Comparison of ENCODE assay signal across 33 cellular contexts in genomic region chr6:37946021-37946420, GRCh38.
DNase-seq lines count a peak whose midpoint lies in the region; ATAC-seq and TF ChIP-seq lines count a peak whose summit lies in the region.
"Had no signal": no experiment of that assay in that cellular context is flagged by ENCODE, and none has a peak within 500 bp of the region (broad histone marks: within the 10 kb centered on the region; RNA-seq: fewer than 3 reads in every experiment).

No MANE protein-coding gene starts in this region.

- H3K56ac ChIP-seq in H9 (ENCODE audit: insufficient read length, low read depth, low read length) = no peak overlapping the region

- H3K4me1 ChIP-seq in H9 (ENCODE audit: insufficient read depth, low read length) = no peaks in the 10 kb centered on the region
- H3K4me1 ChIP-seq: parathyroid adenoma had no signal

- H4K5ac ChIP-seq in H9 (ENCODE audit: insufficient read length, low read depth, low read length) = no peak overlapping the region

- WGBS in H9 (ENCODE audit: extremely low coverage, insufficient read length, low lambda C conversion rate) = no CpG with 5 or more reads among the region's 1 CpG

- no peak overlapping the region for H2BK15ac ChIP-seq in H9 (ENCODE audit: low read depth, low read length)

- no peak overlapping the region for H3K23ac ChIP-seq in H9 (ENCODE audit: insufficient read length, low read depth, low read length)

- no peak for TF ChIP-seq CTCF in activated CD8-positive, alpha-beta T cell treated with anti-CD3 and anti-CD28 coated beads for 36 hours (IDR thresholded peaks at IDR 0.05)
- no peak for TF ChIP-seq CTCF in H9 (conservative IDR thresholded peaks at IDR 0.05)
- no peak for TF ChIP-seq CTCF in progenitor cell of endocrine pancreas (IDR thresholded peaks at IDR 0.05; ENCODE audit: unreplicated experiment)

- H3K4me2 ChIP-seq in H9 (ENCODE audit: insufficient read depth, insufficient read length, low read length) = no peak overlapping the region
- H3K4me2 ChIP-seq: KMS-11 had no signal

- H2BK5ac ChIP-seq in H9 (ENCODE audit: insufficient read length, low read length) = no peak overlapping the region

- ATAC-seq in activated CD8-positive, alpha-beta T cell treated with anti-CD3 and anti-CD28 coated beads for 36 hours = peak; percentile 58
- no peak for ATAC-seq in activated CD8-positive, alpha-beta T cell treated with anti-CD3 and anti-CD28 coated beads, Interleukin-2, amount 10 ng/mL, durations not matched to agents 7 days and 5 days
- ATAC-seq: activated T-cell treated with anti-CD3 and anti-CD28 coated beads, Interleukin-2, amount 50 U/mL, for 4 hours; effector memory CD8-positive, alpha-beta T cell; left colon had no signal

- H2AK5ac ChIP-seq in H9 (ENCODE audit: insufficient read length, low read length) = no peak overlapping the region

- no peaks in the 10 kb centered on the region for H3K9me3 ChIP-seq in H9 (ENCODE audit: control insufficient read depth, low read depth, low read length)
- H3K9me3 ChIP-seq: BE2C, Peyer's patch, right atrium auricular region, tibial artery, vagina had no signal

- H3K79me2 ChIP-seq in H9 (ENCODE audit: insufficient read depth, low read length) = 0 out of 2 replicates have a peak, but pooled peaks cover 2% of the 10 kb centered on the region

- H3K23me2 ChIP-seq in H9 (ENCODE audit: insufficient read length, low read depth, low read length, poor library complexity, severe bottlenecking) = no peaks in the 10 kb centered on the region

- H3K9me3 Mint-ChIP-seq in activated CD8-positive, alpha-beta T cell treated with anti-CD3 and anti-CD28 coated beads for 36 hours = peaks cover 13% of the 10 kb centered on the region
- no peaks in the 10 kb centered on the region for H3K9me3 Mint-ChIP-seq in activated CD8-positive, alpha-beta T cell treated with anti-CD3 and anti-CD28 coated beads, Interleukin-2, amount 10 ng/mL, durations not matched to agents 7 days and 5 days (ENCODE audit: insufficient read depth)
- H3K9me3 Mint-ChIP-seq in H9 (no peaks in the 10 kb centered on the region; a peak in 1 of 5 replicates), progenitor cell of endocrine pancreas (ENCODE audit: low read depth) (peaks cover 15% of the 10 kb centered on the region)
- H3K9me3 Mint-ChIP-seq in T-helper 2 cell treated with Interferon-gamma antibody and Interleukin-4, amounts not matched to agents 5 μg/mL and 100 μg/mL, for 36 hours = peaks cover 11% of the 10 kb centered on the region
- H3K9me3 Mint-ChIP-seq: CD8-positive, alpha-beta memory T cell; effector memory CD8-positive, alpha-beta T cell; immature natural killer cell had no signal

- intact Hi-C loops in activated CD8-positive, alpha-beta T cell treated with anti-CD3 and anti-CD28 coated beads for 36 hours (cut with micrococcal nuclease) = no loop called here
- intact Hi-C loops in posterior cingulate gyrus (cut with DNase I) = no loop called here

- peaks cover 60% of the 10 kb centered on the region for H3K4me1 Mint-ChIP-seq in activated CD8-positive, alpha-beta T cell treated with anti-CD3 and anti-CD28 coated beads for 36 hours (ENCODE audit: low read depth)
- H3K4me1 Mint-ChIP-seq in activated CD8-positive, alpha-beta T cell treated with anti-CD3 and anti-CD28 coated beads, Interleukin-2, amount 10 ng/mL, durations not matched to agents 7 days and 5 days (ENCODE audit: low read depth) = peaks cover 16% of the 10 kb centered on the region
- H3K4me1 Mint-ChIP-seq in H9 = peaks cover 8 to 16% of the 10 kb centered on the region in 2 experiments
- peaks cover 22% of the 10 kb centered on the region for H3K4me1 Mint-ChIP-seq in progenitor cell of endocrine pancreas (ENCODE audit: low read depth)
- peaks cover 15% of the 10 kb centered on the region for H3K4me1 Mint-ChIP-seq in T-helper 2 cell treated with Interferon-gamma antibody and Interleukin-4, amounts not matched to agents 5 μg/mL and 100 μg/mL, for 36 hours (ENCODE audit: low read depth)

- no peak overlapping the region for H2BK12ac ChIP-seq in H9 (ENCODE audit: insufficient read length, low read depth, low read length)

- no peak overlapping the region for H4K91ac ChIP-seq in H9 (ENCODE audit: insufficient read length, low read depth, low read length)

- no peaks in the 10 kb centered on the region for H3K27me3 ChIP-seq in H9 (ENCODE audit: insufficient read depth, low read length)
- H3K27me3 ChIP-seq: BE2C, MG63, Peyer's patch, right atrium auricular region, spleen, tibial artery, vagina had no signal

- H3K4ac ChIP-seq in H9 (ENCODE audit: low read depth, low read length) = no peak overlapping the region

- no peaks in the 10 kb centered on the region for H3K27me3 Mint-ChIP-seq in activated CD8-positive, alpha-beta T cell treated with anti-CD3 and anti-CD28 coated beads for 36 hours
- no peaks in the 10 kb centered on the region for H3K27me3 Mint-ChIP-seq in activated CD8-positive, alpha-beta T cell treated with anti-CD3 and anti-CD28 coated beads, Interleukin-2, amount 10 ng/mL, durations not matched to agents 7 days and 5 days (ENCODE audit: low read depth)
- no peaks in the 10 kb centered on the region for H3K27me3 Mint-ChIP-seq in H9 (ENCODE audit: low read depth)
- no peaks in the 10 kb centered on the region for H3K27me3 Mint-ChIP-seq in progenitor cell of endocrine pancreas
- H3K27me3 Mint-ChIP-seq in T-helper 2 cell treated with Interferon-gamma antibody and Interleukin-4, amounts not matched to agents 5 μg/mL and 100 μg/mL, for 36 hours (ENCODE audit: low read depth) = no peaks in the 10 kb centered on the region
- H3K27me3 Mint-ChIP-seq: CD8-positive, alpha-beta memory T cell; effector memory CD8-positive, alpha-beta T cell had no signal

- H3K27ac Mint-ChIP-seq in activated CD8-positive, alpha-beta T cell treated with anti-CD3 and anti-CD28 coated beads for 36 hours = peak overlapping the region; percentile 30
- H3K27ac Mint-ChIP-seq in activated CD8-positive, alpha-beta T cell treated with anti-CD3 and anti-CD28 coated beads, Interleukin-2, amount 10 ng/mL, durations not matched to agents 7 days and 5 days = no peak overlapping the region
- peak overlapping the region in 2 of 3 experiments; percentile 63 to 76; a peak in 4 of 7 replicates for H3K27ac Mint-ChIP-seq in H9
- peak overlapping the region; percentile 54 for H3K27ac Mint-ChIP-seq in progenitor cell of endocrine pancreas
- no peak overlapping the region for H3K27ac Mint-ChIP-seq in T-helper 2 cell treated with Interferon-gamma antibody and Interleukin-4, amounts not matched to agents 5 μg/mL and 100 μg/mL, for 36 hours

- no peak overlapping the region for H2BK120ac ChIP-seq in H9 (ENCODE audit: low read depth, low read length, poor library complexity, severe bottlenecking)

- H3K36me3 Mint-ChIP-seq in activated CD8-positive, alpha-beta T cell treated with anti-CD3 and anti-CD28 coated beads for 36 hours (ENCODE audit: low read depth) = peaks cover 24% of the 10 kb centered on the region
- peaks cover 4% of the 10 kb centered on the region for H3K36me3 Mint-ChIP-seq in activated CD8-positive, alpha-beta T cell treated with anti-CD3 and anti-CD28 coated beads, Interleukin-2, amount 10 ng/mL, durations not matched to agents 7 days and 5 days (ENCODE audit: low read depth)
- peaks cover 0 to 17% (median 2%) of the 10 kb centered on the region in 3 experiments; a peak in 1 of 7 replicates for H3K36me3 Mint-ChIP-seq in H9 (ENCODE audit: insufficient read depth in 1 of 3, low read depth in 3 of 3)
- H3K36me3 Mint-ChIP-seq in progenitor cell of endocrine pancreas (ENCODE audit: insufficient read depth) = peaks cover 17% of the 10 kb centered on the region
- H3K36me3 Mint-ChIP-seq in T-helper 2 cell treated with Interferon-gamma antibody and Interleukin-4, amounts not matched to agents 5 μg/mL and 100 μg/mL, for 36 hours (ENCODE audit: low read depth) = peaks cover 2% of the 10 kb centered on the region
- H3K36me3 Mint-ChIP-seq: immature natural killer cell had no signal

- no peak overlapping the region for H3K27ac ChIP-seq in H9 (ENCODE audit: insufficient read length, low read depth, low read length)
- H3K27ac ChIP-seq: coronary artery, KMS-11, parathyroid adenoma, Peyer's patch, right atrium auricular region, spleen, tibial artery, vagina had no signal

- no peak overlapping the region for H3K18ac ChIP-seq in H9 (ENCODE audit: insufficient read length, low read depth, low read length)

- no peak overlapping the region for H3K9ac ChIP-seq in H9 (ENCODE audit: extremely low read depth, insufficient read length, low read length)
- H3K9ac ChIP-seq: KMS-11, parathyroid adenoma had no signal

- no peak overlapping the region for H4K8ac ChIP-seq in H9 (replicated peaks; ENCODE audit: insufficient read length, low read depth, low read length)

- no peak overlapping the region for H3T11ph ChIP-seq in H9 (ENCODE audit: low read length)

- H2AFZ ChIP-seq in H9 (ENCODE audit: low read length) = no peak overlapping the region
- H2AFZ ChIP-seq: parathyroid adenoma had no signal

- H3K14ac ChIP-seq in H9 (ENCODE audit: insufficient read depth, low read length) = no peak overlapping the region

- POLR2A ChIA-PET in activated CD8-positive, alpha-beta T cell treated with anti-CD3 and anti-CD28 coated beads for 36 hours (lab: Charles Lee) = no interaction called here
- POLR2A ChIA-PET in activated CD8-positive, alpha-beta T cell treated with anti-CD3 and anti-CD28 coated beads, Interleukin-2, amount 10 ng/mL, durations not matched to agents 7 days and 5 days (lab: Charles Lee) = no interaction called here

- DNase-seq in activated CD8-positive, alpha-beta T cell treated with anti-CD3 and anti-CD28 coated beads for 36 hours = no peak
- no peak for DNase-seq in activated CD8-positive, alpha-beta T cell treated with anti-CD3 and anti-CD28 coated beads, Interleukin-2, amount 10 ng/mL, durations not matched to agents 7 days and 5 days
- no peak for DNase-seq in H9
- DNase-seq in NCI-H748 treated with DMSO at 0.1 percent for 48 hours (lab: John Stamatoyannopoulos, UW) = peak; percentile 69
- no peak for DNase-seq in progenitor cell of endocrine pancreas (ENCODE audit: low spot score, unreplicated experiment)
- no peak for DNase-seq in posterior cingulate gyrus
- no peak for DNase-seq in T-helper 2 cell treated with Interferon-gamma antibody and Interleukin-4, amounts not matched to agents 5 μg/mL and 100 μg/mL, for 36 hours (ENCODE audit: low spot score)
- DNase-seq in H4 (ENCODE audit: low spot score) = no peak
- DNase-seq: activated gamma-delta T cell treated with Interleukin-2 at 50 U/mL for 16 hours; activated T-cell treated with anti-CD3 and anti-CD28 coated beads, Interleukin-2, amount 50 U/mL, for 4 hours; BE2C; caudate nucleus; CD8-positive, alpha-beta memory T cell; DMS 273 treated with DMSO at 0.1 percent for 48 hours; effector memory CD8-positive, alpha-beta T cell; HCEC 1CT; immature natural killer cell; left colon; MG63; NCI-H1105 treated with DMSO at 0.1 percent for 48 hours; NCI-H2081 treated with DMSO at 0.1 percent for 48 hours; NCI-H524; Peyer's patch; SHP77 treated with DMSO at 0.1 percent for 48 hours; spleen; stimulated activated CD4-positive, alpha-beta T cell treated with anti-CD3 and anti-CD28 coated beads, Interleukin-2, amount 100 ng/mL, for 24 hours; tibial artery had no signal

- H4K20me1 ChIP-seq in H9 (ENCODE audit: control insufficient read depth, insufficient read depth, insufficient read length) = no peaks in the 10 kb centered on the region

- H3K79me1 ChIP-seq in H9 (ENCODE audit: insufficient read depth, low read depth, low read length, poor library complexity, severe bottlenecking) = peaks cover 8% of the 10 kb centered on the region

- H2BK20ac ChIP-seq in H9 (ENCODE audit: low read depth, low read length, poor library complexity, severe bottlenecking) = no peak overlapping the region

- CTCF ChIA-PET in activated CD8-positive, alpha-beta T cell treated with anti-CD3 and anti-CD28 coated beads for 36 hours (lab: Charles Lee) = interaction anchor here (2.1 kb wide), 1 partner anchor 9 kb away, joined by 4 read pairs; no protein-coding TSS in a partner anchor
- CTCF ChIA-PET in activated CD8-positive, alpha-beta T cell treated with anti-CD3 and anti-CD28 coated beads, Interleukin-2, amount 10 ng/mL, durations not matched to agents 7 days and 5 days (lab: Charles Lee) = no interaction called here

- no peak overlapping the region for H3K4me3 Mint-ChIP-seq in activated CD8-positive, alpha-beta T cell treated with anti-CD3 and anti-CD28 coated beads for 36 hours
- no peak overlapping the region for H3K4me3 Mint-ChIP-seq in activated CD8-positive, alpha-beta T cell treated with anti-CD3 and anti-CD28 coated beads, Interleukin-2, amount 10 ng/mL, durations not matched to agents 7 days and 5 days
- H3K4me3 Mint-ChIP-seq in H9 (no peak overlapping the region), progenitor cell of endocrine pancreas (ENCODE audit: low read depth) (no peak overlapping the region)
- H3K4me3 Mint-ChIP-seq in T-helper 2 cell treated with Interferon-gamma antibody and Interleukin-4, amounts not matched to agents 5 μg/mL and 100 μg/mL, for 36 hours = no peak overlapping the region
- H3K4me3 Mint-ChIP-seq: activated T-cell treated with anti-CD3 and anti-CD28 coated beads, Interleukin-2, amount 50 U/mL, for 4 hours; CD8-positive, alpha-beta memory T cell; effector memory CD8-positive, alpha-beta T cell; immature natural killer cell; neural crest cell had no signal

Comparison
In these comparisons a context has a peak if more than half of its experiments do, and no peak if none do; other contexts are left out.
1. H3K27ac Mint-ChIP-seq: peak in activated CD8-positive, alpha-beta T cell treated with anti-CD3 and anti-CD28 coated beads for 36 hours (single experiment), H9 (2 of 3) and progenitor cell of endocrine pancreas (single experiment); none in activated CD8-positive, alpha-beta T cell treated with anti-CD3 and anti-CD28 coated beads, Interleukin-2, amount 10 ng/mL, durations not matched to agents 7 days and 5 days (single experiment) and T-helper 2 cell treated with Interferon-gamma antibody and Interleukin-4, amounts not matched to agents 5 μg/mL and 100 μg/mL, for 36 hours (single experiment).